In the genomic region with DNA sequence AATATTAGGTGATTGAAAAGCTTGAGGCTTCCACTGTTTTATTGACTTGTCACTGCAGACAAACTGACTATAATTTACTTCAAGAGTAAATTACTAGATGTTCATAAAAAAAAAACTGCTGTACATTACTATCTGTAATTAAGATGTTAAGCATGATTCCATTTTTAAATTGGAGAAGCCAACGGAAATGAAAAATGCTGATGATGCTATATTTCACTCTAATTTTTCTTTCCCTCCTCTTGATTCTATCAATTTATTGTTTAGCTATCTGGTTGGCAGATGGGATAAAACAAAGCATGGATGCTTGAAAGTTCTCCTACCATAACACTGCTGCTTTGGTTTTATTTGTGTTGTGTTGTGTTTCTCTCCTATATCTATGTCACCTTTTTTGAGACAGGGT, we compare ENCODE assay signal across 28 cellular contexts. TPM values are rescaled to one million over a fixed set of nuclear protein-coding genes. Genes with fewer than 3 reads are reported as not detected.
DNase-seq lines count a peak whose midpoint lies in the region; ATAC-seq, FAIRE-seq and TF ChIP-seq lines count a peak whose summit lies in the region.
"Had no signal": no experiment of that assay in that cellular context is flagged by ENCODE, and none has a peak within 500 bp of the region (broad histone marks: within the 10 kb centered on the region; RNA-seq: fewer than 3 reads in every experiment).

No MANE protein-coding gene starts in this region.

- DNase-seq in HepG2 (ENCODE audit: low spot score), result no peak
- no peak for DNase-seq in right lobe of liver
- DNase-seq in K562 (ENCODE audit: extremely low read depth in 1 of 4, low spot score in 3 of 4), result no peak
- no peak for DNase-seq in H1 (ENCODE audit: low read depth in 1 of 2, low spot score in 2 of 2)
- no peak for DNase-seq in RWPE1 (ENCODE audit: low spot score)
- DNase-seq in naive thymus-derived CD4-positive, alpha-beta T cell, result no peak
- DNase-seq: ACHN; BE2C; C1 segment of cervical spinal cord; CD4-positive, alpha-beta memory T cell; CD4-positive, CD25-positive, alpha-beta regulatory T cell; CD8-positive, alpha-beta memory T cell; COR-L47; DMS 273 treated with DMSO at 0.1 percent for 48 hours; DMS153; DMS53; DMS79; DND-41; EL; GDM1 had no signal

- H4K5ac ChIP-seq in H1 (ENCODE audit: insufficient read length, low read depth, low read length), result no peak overlapping the region

- no peak overlapping the region for H3K4me2 ChIP-seq in HepG2 (ENCODE audit: low read depth, low read length)
- no peak overlapping the region for H3K4me2 ChIP-seq in K562 (ENCODE audit: insufficient read depth, low read length)
- H3K4me2 ChIP-seq in H1 (ENCODE audit: insufficient read depth in 1 of 2, low read depth in 2 of 2, low read length in 2 of 2), result no peak overlapping the region
- H3K4me2 ChIP-seq: BLaER1 had no signal

- H2BK120ac ChIP-seq in H1 (replicated peaks; ENCODE audit: low read depth, low read length), result no peak overlapping the region

- no peak overlapping the region for H2BK12ac ChIP-seq in H1 (ENCODE audit: low read depth, low read length)

- no peak overlapping the region for H2AK5ac ChIP-seq in H1 (ENCODE audit: low read depth, low read length)

- no peaks in the 10 kb centered on the region for H3K79me1 ChIP-seq in H1 (ENCODE audit: low read depth, low read length)

- H4K20me1 ChIP-seq in HepG2 (ENCODE audit: insufficient read depth, low read length), result no peaks in the 10 kb centered on the region
- H4K20me1 ChIP-seq in K562 (replicated peaks; ENCODE audit: control insufficient read depth, insufficient read depth, low read length), result no peaks in the 10 kb centered on the region
- H4K20me1 ChIP-seq in H1 (replicated peaks in 1 of 2; ENCODE audit: control insufficient read depth in 1 of 2, insufficient read depth in 2 of 2, low read length in 2 of 2), result no peaks in the 10 kb centered on the region
- H4K20me1 ChIP-seq: BLaER1 had no signal

- POLR2A ChIA-PET in HepG2 (lab: Yijun Ruan, JAX) (no interaction called here), K562 (lab: Yijun Ruan, JAX) (interaction anchor here (0.7 to 1.2 kb wide), 2 partner anchors 11 to 256 kb away, joined by 3 to 4 read pairs; no protein-coding TSS in a partner anchor), H1 (lab: Charles Lee; ENCODE audit: partially characterized antibody) (no interaction called here), RWPE1 (lab: Yijun Ruan, JAX; ENCODE audit: low non-redundant PET) (no interaction called here)
- POLR2A ChIA-PET in naive thymus-derived CD4-positive, alpha-beta T cell (lab: Charles Lee), result no interaction called here

- no peak overlapping the region for H2AFZ ChIP-seq in HepG2 (ENCODE audit: low read length)
- H2AFZ ChIP-seq in K562 (ENCODE audit: low read depth, low read length), result no peak overlapping the region
- no peak overlapping the region for H2AFZ ChIP-seq in H1 (ENCODE audit: low read length)

- H3K4me3 Mint-ChIP-seq in naive thymus-derived CD4-positive, alpha-beta T cell, result no peak overlapping the region
- H3K4me3 Mint-ChIP-seq: CD14-positive monocyte; CD4-positive, alpha-beta memory T cell; CD4-positive, CD25-positive, alpha-beta regulatory T cell; CD8-positive, alpha-beta memory T cell had no signal

- H3K27ac ChIP-seq in HepG2 (ENCODE audit: extremely low read length, insufficient read depth, low read length), result no peak overlapping the region
- H3K27ac ChIP-seq in right lobe of liver, result no peak overlapping the region
- H3K27ac ChIP-seq in K562 (ENCODE audit: extremely low read depth, low read depth, low read length), result no peak overlapping the region
- H3K27ac ChIP-seq in H1 (ENCODE audit: low read depth, low read length), result no peak overlapping the region
- H3K27ac ChIP-seq in RWPE1, result no peak overlapping the region
- no peak overlapping the region for H3K27ac ChIP-seq in naive thymus-derived CD4-positive, alpha-beta T cell (ENCODE audit: low read depth, low read length)
- H3K27ac ChIP-seq: 22Rv1, BLaER1 had no signal

- H3K9me3 ChIP-seq in HepG2 (ENCODE audit: low read length), result no peaks in the 10 kb centered on the region
- no peaks in the 10 kb centered on the region for H3K9me3 ChIP-seq in right lobe of liver
- H3K9me3 ChIP-seq in K562 (replicated peaks; ENCODE audit: control insufficient read depth, insufficient read depth, low read depth, low read length), result no peaks in the 10 kb centered on the region
- H3K9me3 ChIP-seq in H1 (ENCODE audit: insufficient read depth in 2 of 2, low read depth in 1 of 2, low read length in 1 of 2), result no peaks in the 10 kb centered on the region
- H3K9me3 ChIP-seq in naive thymus-derived CD4-positive, alpha-beta T cell (ENCODE audit: control insufficient read depth in 2 of 3, low read length in 3 of 3), result no peaks in the 10 kb centered on the region
- H3K9me3 ChIP-seq: BE2C had no signal

- H3K4me1 ChIP-seq in HepG2 (ENCODE audit: insufficient read depth, low read length), result peaks cover 8% of the 10 kb centered on the region
- peaks cover 0 to 43% (median 10%) of the 10 kb centered on the region in 4 donors for H3K4me1 ChIP-seq in right lobe of liver
- H3K4me1 ChIP-seq in K562 (replicated peaks in 1 of 2; ENCODE audit: control insufficient read depth in 2 of 2, insufficient read depth in 2 of 2, low read length in 2 of 2), result no peaks in the 10 kb centered on the region
- H3K4me1 ChIP-seq in H1 (replicated peaks in 1 of 4; ENCODE audit: control insufficient read depth in 3 of 4, insufficient read depth in 4 of 4, low read length in 3 of 4), result peaks cover 0 to 5% (median 2%) of the 10 kb centered on the region in 4 experiments; a peak in 2 of 7 replicates
- H3K4me1 ChIP-seq in naive thymus-derived CD4-positive, alpha-beta T cell (ENCODE audit: control insufficient read depth in 2 of 2, insufficient read depth in 2 of 2, low read length in 2 of 2), result no peaks in the 10 kb centered on the region
- H3K4me1 ChIP-seq: BE2C, BLaER1 had no signal

- no peak overlapping the region for H3K18ac ChIP-seq in H1 (ENCODE audit: extremely low read depth, low read length)

- CTCF ChIA-PET in HepG2 (lab: Yijun Ruan, JAX; ENCODE audit: low intra/inter-chr PET ratio, low total read pairs), result no interaction called here
- CTCF ChIA-PET in K562 (lab: Yijun Ruan, JAX; ENCODE audit: low intra/inter-chr PET ratio), result no interaction called here
- CTCF ChIA-PET in H1 (lab: Charles Lee; ENCODE audit: partially characterized antibody), result interaction anchor here (1.1 to 1.4 kb wide), 3 partner anchors 10 to 31 kb away, joined by 3 to 5 read pairs (median 3); no protein-coding TSS in a partner anchor
- CTCF ChIA-PET in RWPE1 (lab: Yijun Ruan, JAX), result interaction anchor here (0.6 kb wide), 1 partner anchor 364 kb away, joined by 4 read pairs; no protein-coding TSS in a partner anchor
- CTCF ChIA-PET in naive thymus-derived CD4-positive, alpha-beta T cell (lab: Charles Lee), result no interaction called here

- intact Hi-C loops in HepG2 (cut with micrococcal nuclease; ENCODE audit: unreplicated experiment), result no loop called here
- intact Hi-C loops in right lobe of liver (cut with DNase I), result no loop called here
- intact Hi-C loops in K562 (cut with micrococcal nuclease), result no loop called here
- intact Hi-C loops in naive thymus-derived CD4-positive, alpha-beta T cell (cut with micrococcal nuclease), result no loop called here

- H3K27me3 Mint-ChIP-seq in naive thymus-derived CD4-positive, alpha-beta T cell, result peaks cover 5 to 29% (median 17%) of the 10 kb centered on the region in 5 donors
- H3K27me3 Mint-ChIP-seq: CD4-positive, CD25-positive, alpha-beta regulatory T cell had no signal

- no peaks in the 10 kb centered on the region for H3K36me3 Mint-ChIP-seq in naive thymus-derived CD4-positive, alpha-beta T cell
- H3K36me3 Mint-ChIP-seq: CD14-positive monocyte; CD4-positive, alpha-beta memory T cell; CD4-positive, CD25-positive, alpha-beta regulatory T cell had no signal

- TF ChIP-seq EP300 in HepG2 (IDR thresholded peaks at IDR 0.05; ENCODE audit: low read depth in 2 of 2, low read length in 2 of 2), result no peak
- no peak for TF ChIP-seq EP300 in HepG2 (CRISPR knock-in tag; IDR thresholded peaks at IDR 0.05; ENCODE audit: borderline replicate concordance)
- no peak for TF ChIP-seq EP300 in K562 (IDR thresholded peaks at IDR 0.05; ENCODE audit: low read length)
- no peak for TF ChIP-seq EP300 in H1 (IDR thresholded peaks at IDR 0.05; ENCODE audit: borderline replicate concordance in 1 of 2, low read depth in 2 of 2, low read length in 2 of 2)

- H3K4ac ChIP-seq in H1 (replicated peaks; ENCODE audit: insufficient read length, low read depth, low read length), result no peak overlapping the region

- no peak overlapping the region for H2BK5ac ChIP-seq in H1 (ENCODE audit: low read depth, low read length)

- H2BK20ac ChIP-seq in H1 (ENCODE audit: low read length), result no peak overlapping the region

- H3K9me1 ChIP-seq in K562 (ENCODE audit: control insufficient read depth, insufficient read depth, low read length), result no peaks in the 10 kb centered on the region

- TF ChIP-seq CTCF in HepG2 (CRISPR knock-in tag; IDR thresholded peaks at IDR 0.05) (no peak), right lobe of liver (IDR thresholded peaks at IDR 0.05) (no peak), K562 (IDR thresholded peaks at IDR 0.05 in 2 of 3, conservative IDR thresholded peaks at IDR 0.05 in 1 of 3; ENCODE audit: insufficient read depth in 2 of 3, low read depth in 1 of 3, low read length in 3 of 3) (no peak), H1 (IDR thresholded peaks at IDR 0.05; ENCODE audit: control extremely low read depth in 1 of 3, insufficient read depth in 1 of 3, low read depth in 1 of 3, low read length in 3 of 3) (no peak), RWPE1 (conservative IDR thresholded peaks at IDR 0.05; ENCODE audit: low read depth) (no peak)

- H4K8ac ChIP-seq in H1 (ENCODE audit: extremely low read depth, insufficient read depth, low read length), result no peak overlapping the region

- BruUV-seq in HepG2 (replicated peaks; lab: Mats Ljungman, UMichigan), result no TSS peak
- BruUV-seq in K562 (replicated peaks; lab: Mats Ljungman, UMichigan), result no TSS peak

- H4K91ac ChIP-seq in H1 (replicated peaks; ENCODE audit: insufficient read length, low read length), result no peak overlapping the region

- TF ChIP-seq RAD21 in HepG2 (CRISPR knock-in tag; IDR thresholded peaks at IDR 0.05) (no peak), K562 (CRISPR knock-in tag; conservative IDR thresholded peaks at IDR 0.05 in 1 of 2, IDR thresholded peaks at IDR 0.05 in 1 of 2) (no peak), H1 (IDR thresholded peaks at IDR 0.05 in 1 of 2, conservative IDR thresholded peaks at IDR 0.05 in 1 of 2; ENCODE audit: low read depth in 2 of 2, low read length in 2 of 2) (no peak)

- H3K4me3 ChIP-seq in HepG2 (replicated peaks in 1 of 3; ENCODE audit: insufficient read depth in 1 of 3, low read depth in 2 of 3, low read length in 3 of 3) (no peak overlapping the region), right lobe of liver (no peak overlapping the region), K562 (no peak overlapping the region), H1 (ENCODE audit: extremely low read depth in 1 of 4, insufficient read depth in 2 of 4, low read depth in 3 of 4, low read length in 4 of 4) (no peak overlapping the region)
- H3K4me3 ChIP-seq in naive thymus-derived CD4-positive, alpha-beta T cell (ENCODE audit: low read length), result no peak overlapping the region
- H3K4me3 ChIP-seq: BLaER1, GM12878 had no signal

- no peak overlapping the region for H3K56ac ChIP-seq in H1 (replicated peaks; ENCODE audit: insufficient read length, low read depth, low read length)

- H3K27ac Mint-ChIP-seq in naive thymus-derived CD4-positive, alpha-beta T cell, result no peak overlapping the region
- H3K27ac Mint-ChIP-seq: CD14-positive monocyte; CD4-positive, alpha-beta memory T cell; CD4-positive, CD25-positive, alpha-beta regulatory T cell; CD8-positive, alpha-beta memory T cell had no signal

- H3K9me3 Mint-ChIP-seq in naive thymus-derived CD4-positive, alpha-beta T cell, result peaks cover 0 to 17% (median 2%) of the 10 kb centered on the region in 11 donors

- H3K23ac ChIP-seq in H1 (ENCODE audit: insufficient read length), result no peak overlapping the region

- FAIRE-seq in HepG2 (lab: Jason Lieb, UNC) (no peak), K562 (lab: Jason Lieb, UNC) (no peak), H1 (lab: Jason Lieb, UNC) (no peak)
- FAIRE-seq: GM12878, GM12892, GM18507 had no signal

- no peak overlapping the region for H3K14ac ChIP-seq in H1 (ENCODE audit: insufficient read length)

- H3K9ac ChIP-seq in HepG2 (ENCODE audit: insufficient read depth, low read depth, low read length) (no peak overlapping the region), K562 (ENCODE audit: insufficient read depth in 1 of 2, low read depth in 2 of 2, low read length in 2 of 2) (no peak overlapping the region), H1 (replicated peaks in 1 of 4; ENCODE audit: extremely low read depth in 1 of 4, low read depth in 3 of 4, low read length in 3 of 4) (no peak overlapping the region)
- H3K9ac ChIP-seq: BLaER1 had no signal

- in situ Hi-C loops in HepG2 (cut with HindIII; ENCODE audit: extremely low pct_ligation_motif_present, low pct_unique_long_range_greater_than_20kb) (no loop called here), K562 (cut with MboI) (no loop called here)

- H3K23me2 ChIP-seq in H1 (ENCODE audit: low read depth, low read length), result no peaks in the 10 kb centered on the region

- H3K36me3 ChIP-seq in HepG2 (replicated peaks in 1 of 2; ENCODE audit: control insufficient read depth in 1 of 2, insufficient read depth in 2 of 2, low read length in 2 of 2) (no peaks in the 10 kb centered on the region), right lobe of liver (no peaks in the 10 kb centered on the region), K562 (ENCODE audit: control insufficient read depth, insufficient read depth, low read length) (no peaks in the 10 kb centered on the region), H1 (ENCODE audit: control insufficient read depth in 2 of 4, insufficient read depth in 4 of 4, low read length in 3 of 4) (no peaks in the 10 kb centered on the region)
- H3K36me3 ChIP-seq in naive thymus-derived CD4-positive, alpha-beta T cell (ENCODE audit: control insufficient read depth in 2 of 3, insufficient read depth in 3 of 3, low read length in 3 of 3), result no peaks in the 10 kb centered on the region
- H3K36me3 ChIP-seq: BE2C, BLaER1 had no signal

- H3K79me2 ChIP-seq in HepG2 (ENCODE audit: insufficient read depth, low read length) (no peaks in the 10 kb centered on the region), K562 (ENCODE audit: control insufficient read depth, insufficient read depth, low read length) (no peaks in the 10 kb centered on the region), H1 (ENCODE audit: control insufficient read depth in 1 of 2, insufficient read depth in 2 of 2, low read length in 2 of 2) (no peaks in the 10 kb centered on the region)

- H3K4me1 Mint-ChIP-seq in naive thymus-derived CD4-positive, alpha-beta T cell, result no peaks in the 10 kb centered on the region
- H3K4me1 Mint-ChIP-seq: CD14-positive monocyte; CD4-positive, alpha-beta memory T cell; CD4-positive, CD25-positive, alpha-beta regulatory T cell; CD8-positive, alpha-beta memory T cell had no signal

- 30% methylated on average over 1 of the region's 1 CpG for WGBS in HepG2 (ENCODE audit: low lambda C conversion rate)
- WGBS in right lobe of liver (ENCODE audit: insufficient coverage, low coverage, low lambda C conversion rate, missing lambda C conversion rate), result 75% methylated on average over 1 of the region's 1 CpG
- 0% methylated on average over 1 of the region's 1 CpG for WGBS in K562 (ENCODE audit: insufficient coverage, low coverage, missing lambda C conversion rate)
- 88% methylated on average over 1 of the region's 1 CpG; no CpG with 5 or more reads in 1 of the 2 experiments for WGBS in H1 (ENCODE audit: extremely low coverage in 1 of 2, insufficient coverage in 1 of 2, insufficient read length in 1 of 2, insufficient replicate concordance in 2 of 2, low coverage in 1 of 2, low lambda C conversion rate in 2 of 2, missing lambda C conversion rate in 1 of 2), 2 experiments

- H2BK15ac ChIP-seq in H1 (ENCODE audit: low read length), result no peak overlapping the region

- peaks cover 0 to 4% of the 10 kb centered on the region in 2 experiments; a peak in 1 of 5 replicates for H3K27me3 ChIP-seq in HepG2 (ENCODE audit: control insufficient read depth in 1 of 2, insufficient read depth in 2 of 2, low read length in 2 of 2)
- no peaks in the 10 kb centered on the region for H3K27me3 ChIP-seq in right lobe of liver
- peaks cover 0 to 15% of the 10 kb centered on the region in 2 experiments for H3K27me3 ChIP-seq in K562 (ENCODE audit: control insufficient read depth in 2 of 2, insufficient read depth in 2 of 2, low read length in 2 of 2)
- no peaks in the 10 kb centered on the region for H3K27me3 ChIP-seq in H1 (replicated peaks in 1 of 4; ENCODE audit: control insufficient read depth in 3 of 4, extremely low read depth in 1 of 4, insufficient read depth in 3 of 4, low read length in 3 of 4)
- no peaks in the 10 kb centered on the region for H3K27me3 ChIP-seq in naive thymus-derived CD4-positive, alpha-beta T cell (ENCODE audit: control insufficient read depth in 2 of 2, insufficient read depth in 2 of 2, low read length in 2 of 2)
- H3K27me3 ChIP-seq: BE2C, BLaER1 had no signal

- no peak for ATAC-seq in HepG2
- no peak for ATAC-seq in right lobe of liver
- no peak for ATAC-seq in K562
- no peak for ATAC-seq in naive thymus-derived CD4-positive, alpha-beta T cell
- ATAC-seq: GM12878 had no signal

- TF ChIP-seq POLR2A in HepG2 (IDR thresholded peaks at IDR 0.05; ENCODE audit: insufficient read depth in 1 of 2, low read depth in 2 of 2, low read length in 2 of 2), result no peak
- TF ChIP-seq POLR2A in right lobe of liver (IDR thresholded peaks at IDR 0.05), result no peak
- no peak for TF ChIP-seq POLR2A in K562 (conservative IDR thresholded peaks at IDR 0.05)
- TF ChIP-seq POLR2A in H1 (IDR thresholded peaks at IDR 0.05; ENCODE audit: control extremely low read depth in 1 of 2, low read depth in 2 of 2, low read length in 2 of 2), result no peak

RNA-seq across cellular contexts. Expression of a gene that starts 41.0 kb away (rescaled TPM):
- total RNA-seq in HepG2 (2016; rRNA removed; fragmentation: Illumina TruSeq; extraction: Trizol) (0.10 and 0.31 TPM in 2 replicates), right lobe of liver (10 to 100 TPM; 19.0 to 43.8 (median 27.7) TPM), K562 (2014; rRNA removed) (0.29 TPM in 1 of 2 replicates, not detected in the other), K562 (2014; rRNA removed; fragmentation: Illumina TruSeq; extraction: Trizol) (not detected in 2 replicates), K562 (2015; rRNA removed; fragmentation: Illumina TruSeq; extraction: Trizol) (not detected in 2 replicates), K562 (2021) (0.16 and 0.18 TPM in 2 replicates)
- under 0.01 and 0.10 TPM in 2 replicates for total RNA-seq in HepG2 (2016; cell fraction: cytosol; rRNA removed; fragmentation: Illumina TruSeq; extraction: Trizol; ENCODE audit: low read depth)
- 0.15 and 0.30 TPM in 2 replicates for total RNA-seq in HepG2 (2016; cell fraction: insoluble cytoplasmic fraction; rRNA removed; fragmentation: Illumina TruSeq; extraction: Trizol)
- total RNA-seq in HepG2 (2016; cell fraction: membrane; rRNA removed; fragmentation: Illumina TruSeq; extraction: Trizol), result 0.06 and 0.14 TPM in 2 replicates
- 0.47 and 0.65 TPM in 2 replicates for total RNA-seq in HepG2 (2016; cell fraction: nucleus; rRNA removed; fragmentation: Illumina TruSeq; extraction: Trizol)
- polyA plus RNA-seq in HepG2 (2011; rRNA removed) (0.07 and 0.13 TPM in 2 replicates), K562 (2011; rRNA removed) (0.01 TPM in 1 of 2 replicates, not detected in the other), K562 (2014; fragmentation: Illumina TruSeq; extraction: Trizol) (not detected in 2 replicates), K562 (2014; fragmentation: Nextera tagmentation; extraction: Ambion mirVana) (not detected), K562 (2014; rRNA removed) (not detected in 2 replicates), H1 (2011; rRNA removed) (1.3 and 1.9 TPM in 2 replicates)
- 0.01 and 0.09 TPM in 2 replicates for polyA plus RNA-seq in HepG2 (2011; cell fraction: cytosol; rRNA removed)
- 0.18 and 0.31 TPM in 2 replicates for polyA plus RNA-seq in HepG2 (2011; cell fraction: nucleus; rRNA removed)
- polyA plus RNA-seq in HepG2 (2012), result 0.03 and 0.04 TPM in 2 replicates
- polyA plus RNA-seq in HepG2 (2016; cell fraction: cytosol; fragmentation: Illumina TruSeq; extraction: Trizol; ENCODE audit: low read depth), result not detected in 2 replicates
- 0.25 and 0.30 TPM in 2 replicates for polyA plus RNA-seq in HepG2 (2016; cell fraction: insoluble cytoplasmic fraction; fragmentation: Illumina TruSeq; extraction: Trizol; ENCODE audit: low read depth)
- polyA plus RNA-seq in HepG2 (2016; cell fraction: membrane; fragmentation: Illumina TruSeq; extraction: Trizol; ENCODE audit: low read depth), result 0.08 and 0.10 TPM in 2 replicates
- 0.51 and 0.52 TPM in 2 replicates for polyA plus RNA-seq in HepG2 (2016; cell fraction: nucleus; fragmentation: Illumina TruSeq; extraction: Trizol; ENCODE audit: insufficient read depth, low read depth)
- polyA minus RNA-seq in HepG2 (2011; rRNA and poly(A)+ RNA removed; ENCODE audit: low replicate concordance), result 0.12 TPM in 1 of 2 replicates, not detected in the other
- 0.20 and 0.35 TPM in 2 replicates for polyA minus RNA-seq in HepG2 (2011; cell fraction: cytosol; rRNA and poly(A)+ RNA removed)
- 0.25 and 0.26 TPM in 2 replicates for polyA minus RNA-seq in HepG2 (2011; cell fraction: nucleus; rRNA and poly(A)+ RNA removed)
- total RNA-seq in K562 (2011; cell fraction: chromatin; rRNA removed; ENCODE audit: low replicate concordance), result not detected in 2 replicates
- total RNA-seq in K562 (2011; cell fraction: nucleolus; rRNA removed), result not detected in 2 replicates
- not detected in 2 replicates for total RNA-seq in K562 (2011; cell fraction: nucleoplasm; rRNA removed)
- not detected in 2 replicates for polyA plus RNA-seq in K562 (2011; cell fraction: cytosol; rRNA removed)
- not detected in 2 replicates for polyA plus RNA-seq in K562 (2011; cell fraction: nucleus; rRNA removed)
- polyA plus RNA-seq in K562 (2012), result 0.01 TPM in 2 replicates
- not detected in 2 replicates for polyA minus RNA-seq in K562 (2011; rRNA and poly(A)+ RNA removed)
- polyA minus RNA-seq in K562 (2011; cell fraction: cytosol; rRNA and poly(A)+ RNA removed), result not detected in 2 replicates
- not detected in 2 replicates for polyA minus RNA-seq in K562 (2011; cell fraction: nucleus; rRNA and poly(A)+ RNA removed)
- 2.7 TPM in 2 replicates for total RNA-seq in H1 (2021; fragmentation: NEBNext Ultra II Directional; extraction: Animal tissue kit (Norgen Biotek cat#: 25700))
- 2.1 TPM for polyA plus RNA-seq in H1 (2011; cell fraction: cytosol; rRNA removed)
- polyA plus RNA-seq in H1 (2011; cell fraction: nucleus; rRNA removed), result 3.9 TPM
- polyA plus RNA-seq in H1 (2012, experiment 1 of 2), result 1.9 to 3.3 TPM (median 2.7 TPM) in 4 replicates
- polyA plus RNA-seq in H1 (2012, experiment 2 of 2), result 1.0 TPM
- 1.8 TPM for polyA plus RNA-seq in H1 (2013, experiment 1 of 2)
- polyA plus RNA-seq in H1 (2013, experiment 2 of 2), result 1.7 TPM
- polyA minus RNA-seq in H1 (2011; rRNA and poly(A)+ RNA removed), result 0.44 and 0.57 TPM in 2 replicates
- 3.0 TPM for polyA minus RNA-seq in H1 (2011; cell fraction: cytosol; rRNA and poly(A)+ RNA removed)
- 3.2 TPM for polyA minus RNA-seq in H1 (2011; cell fraction: nucleus; rRNA and poly(A)+ RNA removed)
- 10 to 100 TPM in 2 of 5 experiments, 1 to 10 TPM in 3; 5.4 to 54.6 (median 7.9) TPM for total RNA-seq in naive thymus-derived CD4-positive, alpha-beta T cell
- under 1 TPM; 0.06 to 0.08 TPM for polyA plus RNA-seq in naive thymus-derived CD4-positive, alpha-beta T cell
- total RNA-seq: A172, G401 had no signal

Comparison
In these comparisons a context has a peak if more than half of its experiments do, and no peak if none do; other contexts are left out.
1. CTCF ChIA-PET loops: an anchor here in H1 (1.1 to 1.4 kb wide) and RWPE1 (0.6 kb wide); none called in HepG2, K562 and naive thymus-derived CD4-positive, alpha-beta T cell.